Comparison of ENCODE assay signal across 15 cellular contexts in the genomic region with DNA sequence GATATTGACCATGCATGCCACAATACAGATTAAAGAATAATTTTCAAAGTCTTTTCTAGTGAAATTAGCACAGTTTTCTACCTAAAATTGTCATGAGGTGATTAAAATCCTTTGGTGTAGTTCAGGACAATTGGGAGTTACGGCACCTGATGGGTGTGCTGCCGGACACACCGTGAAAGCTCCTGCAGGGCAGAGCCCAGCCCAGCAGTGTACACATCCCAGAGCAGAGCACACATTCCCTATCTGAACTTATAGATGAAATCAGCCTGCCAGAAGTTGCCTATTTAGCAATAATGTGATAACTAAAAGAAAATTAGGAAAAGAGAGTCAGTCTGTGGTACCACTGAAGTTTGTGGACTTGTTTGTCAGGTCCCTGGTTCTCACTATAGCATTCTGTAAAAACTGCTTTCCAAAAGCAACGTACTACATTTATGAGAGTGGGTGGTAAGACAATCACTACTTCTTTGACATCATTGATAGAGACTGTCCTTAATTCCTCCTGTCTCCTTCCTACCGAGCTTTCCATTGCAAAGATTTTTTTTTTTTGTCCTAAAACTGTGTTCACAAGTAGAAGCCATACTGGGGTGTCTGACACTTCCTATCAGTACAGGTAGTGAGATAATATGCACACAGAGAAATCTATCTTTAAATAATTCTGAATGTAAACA. TPM values are rescaled to one million over a fixed set of nuclear protein-coding genes. Genes with fewer than 3 reads are reported as not detected.
DNase-seq lines count a peak whose midpoint lies in the region; ATAC-seq, FAIRE-seq and TF ChIP-seq lines count a peak whose summit lies in the region.
"Had no signal": no experiment of that assay in that cellular context is flagged by ENCODE, and none has a peak within 500 bp of the region (broad histone marks: within the 10 kb centered on the region; RNA-seq: fewer than 3 reads in every experiment).

No MANE protein-coding gene starts in this region.

- ATAC-seq in activated CD4-positive, alpha-beta T cell treated with anti-CD3 and anti-CD28 coated beads for 36 hours: no peak
- no peak for ATAC-seq in central memory CD8-positive, alpha-beta T cell (replicated peaks; ENCODE audit: extremely low read depth, poor library complexity, severe bottlenecking)
- no peak for ATAC-seq in GM21423 (IDR thresholded peaks at IDR 0.05; ENCODE audit: unreplicated experiment)
- ATAC-seq in HG02970 (IDR thresholded peaks at IDR 0.05; ENCODE audit: low FRiP score, unreplicated experiment): no peak

- WGBS in small intestine, 3 donors: 11 to 40% (median 17%) methylated on average over 5 of the region's 5 CpGs

- H3K4me1 ChIP-seq in KMS-11 (ENCODE audit: low read depth, poor library complexity, severe bottlenecking) (peaks cover 48% of the 10 kb centered on the region), small intestine (ENCODE audit: control insufficient read depth in 2 of 2, insufficient read depth in 1 of 2, low read depth in 1 of 2, low read length in 1 of 2) (no peaks in the 10 kb centered on the region)
- H3K4me1 ChIP-seq: HAP-1, parathyroid adenoma had no signal

- peak overlapping the region; percentile 93 for H3K4me3 Mint-ChIP-seq in activated CD4-positive, alpha-beta T cell treated with anti-CD3 and anti-CD28 coated beads for 36 hours
- peak overlapping the region; percentile 84 for H3K4me3 Mint-ChIP-seq in central memory CD8-positive, alpha-beta T cell

- intact Hi-C loops in activated CD4-positive, alpha-beta T cell treated with anti-CD3 and anti-CD28 coated beads for 36 hours (cut with DNase I, micrococcal nuclease): loop anchor here (1.0 to 10.0 kb wide), 6 partner anchors 7 to 1106 kb away; a partner anchor contains a TSS

- peaks cover 50% of the 10 kb centered on the region for H4K20me1 ChIP-seq in KMS-11 (ENCODE audit: insufficient read depth)

- H3K79me2 ChIP-seq in KMS-11 (ENCODE audit: insufficient read depth, low read depth): peaks cover 98% of the 10 kb centered on the region
- H3K79me2 ChIP-seq: parathyroid adenoma had no signal

- H3K36me3 Mint-ChIP-seq in activated CD4-positive, alpha-beta T cell treated with anti-CD3 and anti-CD28 coated beads for 36 hours (ENCODE audit: low read depth): peaks cover 81% of the 10 kb centered on the region
- peaks cover 68% of the 10 kb centered on the region for H3K36me3 Mint-ChIP-seq in central memory CD8-positive, alpha-beta T cell (ENCODE audit: insufficient read depth)

- no peak overlapping the region for H2AFZ ChIP-seq in KMS-11 (ENCODE audit: low read depth)
- H2AFZ ChIP-seq: parathyroid adenoma had no signal

- CTCF ChIA-PET in activated CD4-positive, alpha-beta T cell treated with anti-CD3 and anti-CD28 coated beads for 36 hours (lab: Charles Lee): interaction anchor here (0.7 to 7.2 kb wide), 28 partner anchors 8 to 459 kb away, joined by 3 to 55 read pairs (median 6); a partner anchor contains a TSS

- DNase-seq in activated CD4-positive, alpha-beta T cell treated with anti-CD3 and anti-CD28 coated beads for 36 hours: no peak
- no peak for DNase-seq in activated CD4-positive, alpha-beta T cell treated with anti-CD3 and anti-CD28 coated beads for 48 hours
- no peak for DNase-seq in central memory CD8-positive, alpha-beta T cell (ENCODE audit: low spot score in 2 of 2)
- DNase-seq in small intestine: peak; percentile 56
- no peak for DNase-seq in NCI-H1092 treated with DMSO at 0.1 percent for 48 hours (lab: John Stamatoyannopoulos, UW)

- FAIRE-seq in small intestine (lab: Jason Lieb, UNC): no peak
- FAIRE-seq: A204.1, keratinocyte, urothelium cell line had no signal

- H3K27ac ChIP-seq in KMS-11 (peak overlapping the region; percentile 89), small intestine (ENCODE audit: low read depth in 1 of 2, low read length in 1 of 2) (peak overlapping the region; percentile 89 to 97)
- H3K27ac ChIP-seq: cardiac muscle cell, parathyroid adenoma had no signal

- H3K4me2 ChIP-seq in KMS-11: peak overlapping the region; percentile 89

- no peaks in the 10 kb centered on the region for H3K9me3 ChIP-seq in small intestine (ENCODE audit: control insufficient read depth, low read depth)
- H3K9me3 ChIP-seq: HAP-1 had no signal

- H3K4me1 Mint-ChIP-seq in activated CD4-positive, alpha-beta T cell treated with anti-CD3 and anti-CD28 coated beads for 36 hours: peaks cover 11% of the 10 kb centered on the region
- H3K4me1 Mint-ChIP-seq in central memory CD8-positive, alpha-beta T cell: peaks cover 56% of the 10 kb centered on the region

- no peak for TF ChIP-seq CTCF in KMS-11 (conservative IDR thresholded peaks at IDR 0.05; ENCODE audit: low read depth, low read length)

- H3K27me3 ChIP-seq in KMS-11 (ENCODE audit: insufficient read depth, low read depth): no peaks in the 10 kb centered on the region
- H3K27me3 ChIP-seq in small intestine (ENCODE audit: control insufficient read depth in 2 of 2, insufficient read depth in 2 of 2, low read length in 2 of 2): no peaks in the 10 kb centered on the region
- H3K27me3 ChIP-seq: cardiac muscle cell had no signal

- peak overlapping the region; percentile 95 for H3K27ac Mint-ChIP-seq in activated CD4-positive, alpha-beta T cell treated with anti-CD3 and anti-CD28 coated beads for 36 hours
- H3K27ac Mint-ChIP-seq in central memory CD8-positive, alpha-beta T cell (ENCODE audit: low read depth): peak overlapping the region; percentile 94

- H3K36me3 ChIP-seq in KMS-11 (ENCODE audit: insufficient read depth) (no peaks in the 10 kb centered on the region; the same call in 1 of the 2 replicates), small intestine (ENCODE audit: control insufficient read depth in 2 of 2, insufficient read depth in 2 of 2, low read length in 2 of 2) (no peaks in the 10 kb centered on the region)
- H3K36me3 ChIP-seq: cardiac muscle cell, HAP-1 had no signal

- H3K9ac ChIP-seq in KMS-11: peak overlapping the region; percentile 93
- H3K9ac ChIP-seq: parathyroid adenoma had no signal

- no peaks in the 10 kb centered on the region for H3K9me3 Mint-ChIP-seq in activated CD4-positive, alpha-beta T cell treated with anti-CD3 and anti-CD28 coated beads for 36 hours (ENCODE audit: low read depth)
- H3K9me3 Mint-ChIP-seq in central memory CD8-positive, alpha-beta T cell: no peaks in the 10 kb centered on the region

- H3K4me3 ChIP-seq in KMS-11 (IDR thresholded peaks at IDR 0.05; ENCODE audit: insufficient read depth, low read depth, low read length) (peak overlapping the region; percentile 97), small intestine (ENCODE audit: low read depth in 1 of 2, low read length in 2 of 2) (peak overlapping the region; percentile 59 to 60)
- H3K4me3 ChIP-seq: cardiac muscle cell, HAP-1 had no signal

- no peaks in the 10 kb centered on the region for H3K27me3 Mint-ChIP-seq in activated CD4-positive, alpha-beta T cell treated with anti-CD3 and anti-CD28 coated beads for 36 hours
- H3K27me3 Mint-ChIP-seq in central memory CD8-positive, alpha-beta T cell: no peaks in the 10 kb centered on the region

- POLR2A ChIA-PET in activated CD4-positive, alpha-beta T cell treated with anti-CD3 and anti-CD28 coated beads for 36 hours (lab: Charles Lee): interaction anchor here (0.6 to 4.7 kb wide), 27 partner anchors 10 to 1105 kb away, joined by 3 to 44 read pairs (median 6); no protein-coding TSS in a partner anchor

RNA-seq across cellular contexts. Expression of a gene that starts 3.4 kb away (rescaled TPM):
- total RNA-seq in activated CD4-positive, alpha-beta T cell treated with anti-CD3 and anti-CD28 coated beads for 36 hours: 100 to 1,000 TPM; 470 to 536 TPM
- polyA plus RNA-seq in small intestine: 10 to 100 TPM in 2 of 3 donors, 1 to 10 TPM in 1; 9.4 to 19.8 (median 15.7) TPM
- total RNA-seq: cardiac muscle cell, SK-MEL-5 had no signal
- polyA plus RNA-seq: cardiac muscle cell had no signal
